In genomic region chr17:80474933-80475915, GRCh38 we compare ENCODE assay signal across 1 cellular context.
TF ChIP-seq lines count a peak whose summit lies in the region.

No MANE protein-coding gene starts in this region.

TF ChIP-seq in HepG2, 621 proteins besides CTCF, POLR2A, EP300 and RAD21:
- TF ChIP-seq ATF6 (CRISPR knock-in tag; conservative IDR thresholded peaks at IDR 0.05) (no peak), EZH2 (conservative IDR thresholded peaks at IDR 0.05; ENCODE audit: low read depth, low read length) (peak; percentile 97), ZBTB38 (CRISPR knock-in tag; IDR thresholded peaks at IDR 0.05) (0 out of 2 replicates have a peak, but pooled peaks have one; percentile 30), ZNF761 (CRISPR knock-in tag; conservative IDR thresholded peaks at IDR 0.05) (no peak), MTF2 (CRISPR knock-in tag; IDR thresholded peaks at IDR 0.05; ENCODE audit: borderline replicate concordance) (0 out of 2 replicates have a peak, but pooled peaks have one; percentile 10), ZNF768 (CRISPR knock-in tag; IDR thresholded peaks at IDR 0.05) (0 out of 2 replicates have a peak, but pooled peaks have one; percentile 12), ZNF225 (CRISPR knock-in tag; IDR thresholded peaks at IDR 0.05) (no peak), ZNF687 (CRISPR knock-in tag; IDR thresholded peaks at IDR 0.05) (0 out of 2 replicates have a peak, but pooled peaks have one; percentile 9)
